21 cellular contexts compared by ENCODE assay signal in the genomic region with DNA sequence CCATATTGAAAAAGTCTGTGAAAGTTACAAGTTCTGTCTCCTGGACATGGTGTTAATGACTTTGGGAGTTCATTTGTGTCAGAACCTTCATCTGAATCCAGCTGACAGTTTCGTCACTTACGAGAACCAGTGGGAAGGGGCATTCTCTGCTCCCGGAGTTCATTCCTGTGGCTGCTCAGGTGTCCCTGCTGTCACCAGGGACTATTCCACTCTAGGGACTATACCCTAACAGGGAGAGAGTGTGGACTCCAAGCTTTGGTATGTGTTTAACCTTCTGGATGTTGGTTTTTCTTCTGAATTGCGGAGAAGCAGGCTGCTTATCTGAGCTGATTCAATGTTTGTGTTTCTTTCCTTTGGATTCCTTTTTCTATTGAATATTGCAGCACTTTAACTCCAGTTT. TPM values are rescaled to one million over a fixed set of nuclear protein-coding genes. Genes with fewer than 3 reads are reported as not detected.
DNase-seq lines count a peak whose midpoint lies in the region; ATAC-seq and TF ChIP-seq lines count a peak whose summit lies in the region.
"Had no signal": no experiment of that assay in that cellular context is flagged by ENCODE, and none has a peak within 500 bp of the region (broad histone marks: within the 10 kb centered on the region; RNA-seq: fewer than 3 reads in every experiment).

No MANE protein-coding gene starts in this region.

- POLR2A ChIA-PET in CD8-positive, alpha-beta T cell (lab: Charles Lee): interaction anchor here (2.4 kb wide), 1 partner anchor 164 kb away, joined by 12 read pairs; the partner anchor contains the start of gene ZNF563

- H3K4me3 Mint-ChIP-seq in CD8-positive, alpha-beta T cell: peak overlapping the region; percentile 91
- no peak overlapping the region for H3K4me3 Mint-ChIP-seq in effector memory CD8-positive, alpha-beta T cell

- no peaks in the 10 kb centered on the region for H3K9me3 ChIP-seq in CD8-positive, alpha-beta T cell (ENCODE audit: low read length)
- no peaks in the 10 kb centered on the region for H3K9me3 ChIP-seq in ascending aorta
- no peaks in the 10 kb centered on the region for H3K9me3 ChIP-seq in parathyroid adenoma (ENCODE audit: control insufficient read depth, low read length)
- H3K9me3 ChIP-seq in right atrium auricular region: no peaks in the 10 kb centered on the region
- H3K9me3 ChIP-seq: Peyer's patch had no signal

- no peak overlapping the region for H3K4me2 ChIP-seq in parathyroid adenoma (ENCODE audit: low read length)
- H3K4me2 ChIP-seq: BLaER1 had no signal

- no peak for TF ChIP-seq CTCF in CD8-positive, alpha-beta T cell (IDR thresholded peaks at IDR 0.05)
- TF ChIP-seq CTCF in ascending aorta (IDR thresholded peaks at IDR 0.05) (no peak), coronary artery (IDR thresholded peaks at IDR 0.05) (no peak), parathyroid adenoma (IDR thresholded peaks at IDR 0.05) (no peak), right atrium auricular region (IDR thresholded peaks at IDR 0.05) (no peak)

- no peak for ATAC-seq in CD8-positive, alpha-beta T cell
- ATAC-seq in effector memory CD8-positive, alpha-beta T cell (replicated peaks): no peak
- ATAC-seq: GM12878 had no signal

- H3K36me3 ChIP-seq in CD8-positive, alpha-beta T cell (ENCODE audit: insufficient read depth, low read length): no peaks in the 10 kb centered on the region
- H3K36me3 ChIP-seq in ascending aorta (no peaks in the 10 kb centered on the region), parathyroid adenoma (ENCODE audit: control insufficient read depth, insufficient read depth, low read length) (no peaks in the 10 kb centered on the region), right atrium auricular region (no peaks in the 10 kb centered on the region)
- H3K36me3 ChIP-seq: BLaER1, Peyer's patch had no signal

- no peaks in the 10 kb centered on the region for H3K79me2 ChIP-seq in parathyroid adenoma

- no peaks in the 10 kb centered on the region for H3K36me3 Mint-ChIP-seq in CD8-positive, alpha-beta T cell
- H3K36me3 Mint-ChIP-seq in effector memory CD8-positive, alpha-beta T cell (ENCODE audit: insufficient read depth): peaks cover 3% of the 10 kb centered on the region
- H3K36me3 Mint-ChIP-seq: CD4-positive, alpha-beta memory T cell had no signal

- intact Hi-C loops in CD8-positive, alpha-beta T cell (cut with DNase I, micrococcal nuclease): loop anchor here in 1 of 2 experiments (5.0 kb wide), 1 partner anchor 165 kb away; the partner anchor contains the start of gene ZNF563
- intact Hi-C loops in ascending aorta (cut with DNase I): loop anchor here (5.0 to 10.0 kb wide), 4 partner anchors 118 to 462 kb away; partner anchors contain the start of genes MAN2B1, WDR83, ZNF433 and ZNF44

- H3K4me1 ChIP-seq in CD8-positive, alpha-beta T cell (ENCODE audit: insufficient read depth, low read length): peaks cover 8% of the 10 kb centered on the region
- H3K4me1 ChIP-seq in ascending aorta (peaks cover 0 to 3% of the 10 kb centered on the region in 2 donors), parathyroid adenoma (peaks cover 4% of the 10 kb centered on the region), right atrium auricular region (peaks cover 0 to 12% of the 10 kb centered on the region in 2 donors)

- H3K4me1 Mint-ChIP-seq in CD8-positive, alpha-beta T cell (ENCODE audit: low read depth): peaks cover 18% of the 10 kb centered on the region
- peaks cover 7 to 14% of the 10 kb centered on the region in 2 donors for H3K4me1 Mint-ChIP-seq in effector memory CD8-positive, alpha-beta T cell (ENCODE audit: low read depth in 2 of 2)

- no peak for DNase-seq in CD8-positive, alpha-beta T cell
- DNase-seq in ascending aorta (ENCODE audit: low spot score in 2 of 2) (no peak), coronary artery (ENCODE audit: low spot score) (peak; percentile 26), right atrium auricular region (ENCODE audit: low spot score) (no peak), cerebellum (ENCODE audit: low spot score) (no peak)
- DNase-seq in effector memory CD8-positive, alpha-beta T cell: no peak
- DNase-seq: CD4-positive, alpha-beta memory T cell; DND-41; H7; HFFc6; KBM-7; NCI-H1105; NCI-H1694; NCI-H2081; NCI-H2171 treated with DMSO at 0.1 percent for 48 hours; NCI-H524 treated with DMSO at 0.1 percent for 48 hours; NCI-H82; Peyer's patch had no signal

- H3K4me3 ChIP-seq in CD8-positive, alpha-beta T cell (ENCODE audit: low read depth, low read length): no peak overlapping the region
- H3K4me3 ChIP-seq in ascending aorta (no peak overlapping the region), coronary artery (no peak overlapping the region), parathyroid adenoma (ENCODE audit: low read depth, low read length) (no peak overlapping the region), right atrium auricular region (no peak overlapping the region)
- H3K4me3 ChIP-seq: BLaER1, GM12878, Peyer's patch had no signal

- CTCF ChIA-PET in CD8-positive, alpha-beta T cell (lab: Charles Lee): interaction anchor here (1.2 kb wide), 1 partner anchor 180 kb away, joined by 3 read pairs; no protein-coding TSS in a partner anchor

- H3K27ac Mint-ChIP-seq in CD8-positive, alpha-beta T cell: no peak overlapping the region
- peak overlapping the region in 1 of 2 donors; percentile 35 for H3K27ac Mint-ChIP-seq in effector memory CD8-positive, alpha-beta T cell
- H3K27ac Mint-ChIP-seq: HFFc6 had no signal

- no peak overlapping the region for H3K27ac ChIP-seq in CD8-positive, alpha-beta T cell (ENCODE audit: low read depth, low read length)
- peak overlapping the region; percentile 88 to 96 for H3K27ac ChIP-seq in ascending aorta
- peak overlapping the region in 1 of 2 donors; percentile 20 for H3K27ac ChIP-seq in coronary artery
- H3K27ac ChIP-seq in parathyroid adenoma: no peak overlapping the region
- H3K27ac ChIP-seq in right atrium auricular region: no peak overlapping the region
- H3K27ac ChIP-seq: BLaER1, Peyer's patch had no signal

- H3K9me3 Mint-ChIP-seq in CD8-positive, alpha-beta T cell: no peaks in the 10 kb centered on the region
- H3K9me3 Mint-ChIP-seq in effector memory CD8-positive, alpha-beta T cell: no peaks in the 10 kb centered on the region
- H3K9me3 Mint-ChIP-seq: CD4-positive, alpha-beta memory T cell had no signal

- H3K27me3 Mint-ChIP-seq in CD8-positive, alpha-beta T cell (ENCODE audit: low read depth): no peaks in the 10 kb centered on the region
- no peaks in the 10 kb centered on the region for H3K27me3 Mint-ChIP-seq in effector memory CD8-positive, alpha-beta T cell
- H3K27me3 Mint-ChIP-seq: CD4-positive, alpha-beta memory T cell had no signal

- no peak overlapping the region for H3K9ac ChIP-seq in parathyroid adenoma
- H3K9ac ChIP-seq: BLaER1 had no signal

- no peaks in the 10 kb centered on the region for H3K27me3 ChIP-seq in CD8-positive, alpha-beta T cell (ENCODE audit: insufficient read depth, low read length)
- H3K27me3 ChIP-seq in ascending aorta: no peaks in the 10 kb centered on the region
- no peaks in the 10 kb centered on the region for H3K27me3 ChIP-seq in parathyroid adenoma (ENCODE audit: control insufficient read depth, insufficient read depth, low read length)
- no peaks in the 10 kb centered on the region for H3K27me3 ChIP-seq in right atrium auricular region
- H3K27me3 ChIP-seq: BLaER1, Peyer's patch had no signal

- H2AFZ ChIP-seq in parathyroid adenoma: peak overlapping the region; percentile 11

RNA-seq across cellular contexts. Expression of gene ZNF709, which starts 12.4 kb away (rescaled TPM):
- 1 to 10 TPM; 4.3 to 4.5 TPM for total RNA-seq in CD8-positive, alpha-beta T cell
- total RNA-seq in ascending aorta: 3.4 TPM
- 1 to 10 TPM; 1.6 to 2.0 TPM for total RNA-seq in right atrium auricular region
- 20.0 TPM for total RNA-seq in cerebellum

RNA-seq across cellular contexts. Expression of gene ZNF564, which starts 54.2 kb away (rescaled TPM):
- total RNA-seq in CD8-positive, alpha-beta T cell: 10 to 100 TPM; 17.8 to 18.2 TPM
- total RNA-seq in ascending aorta: 2.6 TPM
- total RNA-seq in right atrium auricular region: 1 to 10 TPM; 8.5 to 8.6 TPM
- 25.8 TPM for total RNA-seq in cerebellum

RNA-seq across cellular contexts. Expression of gene ZNF443, which starts 56.2 kb away (rescaled TPM):
- total RNA-seq in CD8-positive, alpha-beta T cell: 1 to 10 TPM; 2.1 to 2.6 TPM
- 4.0 TPM for total RNA-seq in ascending aorta
- total RNA-seq in right atrium auricular region: 1 to 10 TPM; 1.7 to 2.6 TPM
- 15.1 TPM for total RNA-seq in cerebellum

Comparison
In these comparisons a context has a peak if more than half of its experiments do, and no peak if none do; other contexts are left out.
1. H3K27ac ChIP-seq: peak in ascending aorta (2 of 2); none in CD8-positive, alpha-beta T cell (single experiment), parathyroid adenoma (single experiment) and right atrium auricular region (0 of 2).